ENCODE assay signal across 15 cellular contexts in genomic region chr10:121096617-121097431, GRCh38.
DNase-seq lines count a peak whose midpoint lies in the region; ATAC-seq and TF ChIP-seq lines count a peak whose summit lies in the region.
"Had no signal": no experiment of that assay in that cellular context is flagged by ENCODE, and none has a peak within 500 bp of the region (broad histone marks: within the 10 kb centered on the region; RNA-seq: fewer than 3 reads in every experiment).

No MANE protein-coding gene starts in this region.

- no peaks in the 10 kb centered on the region for H3K4me1 ChIP-seq in body of pancreas
- H3K4me1 ChIP-seq: parathyroid adenoma had no signal

- TF ChIP-seq CTCF in body of pancreas (IDR thresholded peaks at IDR 0.05): no peak

- H3K4me3 ChIP-seq in body of pancreas: no peak overlapping the region
- H3K4me3 ChIP-seq: SK-N-MC had no signal

- no peaks in the 10 kb centered on the region for H3K27me3 ChIP-seq in body of pancreas

- H3K9me3 ChIP-seq in body of pancreas: no peaks in the 10 kb centered on the region

- H3K27ac ChIP-seq in body of pancreas: no peak overlapping the region
- H3K27ac ChIP-seq: parathyroid adenoma, SK-N-MC had no signal

- intact Hi-C loops in body of pancreas (cut with DNase I): no loop called here

- H3K27ac Mint-ChIP-seq in activated naive CD4-positive, alpha-beta T cell treated with anti-CD3 and anti-CD28 coated beads, Interleukin-2, amount 50 U/mL, for 72 hours: no peak overlapping the region
- H3K27ac Mint-ChIP-seq: CD8-positive, alpha-beta memory T cell had no signal

- H3K36me3 Mint-ChIP-seq in activated naive CD4-positive, alpha-beta T cell treated with anti-CD3 and anti-CD28 coated beads, Interleukin-2, amount 50 U/mL, for 72 hours: no peaks in the 10 kb centered on the region
- H3K36me3 Mint-ChIP-seq: CD8-positive, alpha-beta memory T cell had no signal

- no peak for TF ChIP-seq POLR2A in body of pancreas (IDR thresholded peaks at IDR 0.05)

- ATAC-seq in body of pancreas (peak; percentile 35), HG02610 (IDR thresholded peaks at IDR 0.05; ENCODE audit: unreplicated experiment) (no peak), GM18868 (IDR thresholded peaks at IDR 0.05; ENCODE audit: unreplicated experiment) (no peak)
- no peak for ATAC-seq in activated naive CD4-positive, alpha-beta T cell treated with anti-CD3 and anti-CD28 coated beads, Interleukin-2, amount 50 U/mL, for 72 hours
- ATAC-seq: activated CD4-positive, CD25-positive, alpha-beta regulatory T cell treated with anti-CD3 and anti-CD28 coated beads, Interleukin-2, amount 50 U/mL, for 24 hours; activated T-cell treated with anti-CD3 and anti-CD28 coated beads, Interleukin-2, amount 50 U/mL, for 4 hours had no signal

- WGBS in body of pancreas, 2 donors: 76 to 81% methylated on average over 8 of the region's 8 CpGs

- H3K9me3 Mint-ChIP-seq in activated naive CD4-positive, alpha-beta T cell treated with anti-CD3 and anti-CD28 coated beads, Interleukin-2, amount 50 U/mL, for 72 hours: no peaks in the 10 kb centered on the region

- DNase-seq in M059J (ENCODE audit: low read depth): peak; percentile 91
- DNase-seq in body of pancreas: peak in 1 of 4 donors; percentile 18
- peak; percentile 39 for DNase-seq in iPS-NIHi7 (ENCODE audit: extremely low spot score)
- peak; percentile 88 for DNase-seq in smooth muscle cell of the brain vasculature (ENCODE audit: low read depth, low spot score)
- DNase-seq in SIG-M5 (lab: John Stamatoyannopoulos, UW): no peak
- no peak for DNase-seq in activated naive CD4-positive, alpha-beta T cell treated with anti-CD3 and anti-CD28 coated beads, Interleukin-2, amount 50 U/mL, for 72 hours (ENCODE audit: low spot score in 2 of 2)
- DNase-seq: activated T-cell treated with anti-CD3 and anti-CD28 coated beads, Interleukin-2, amount 50 U/mL, for 4 hours; caudate nucleus; CD8-positive, alpha-beta memory T cell; IMR-90 had no signal

- no peaks in the 10 kb centered on the region for H3K36me3 ChIP-seq in body of pancreas (replicated peaks in 1 of 2; ENCODE audit: insufficient read depth in 1 of 2, low read depth in 2 of 2)

Comparison
In these comparisons a context has a peak if more than half of its experiments do, and no peak if none do; other contexts are left out.
1. DNase-seq: peak in M059J (single experiment), iPS-NIHi7 (single experiment) and smooth muscle cell of the brain vasculature (single experiment); none in SIG-M5 (single experiment) and activated naive CD4-positive, alpha-beta T cell treated with anti-CD3 and anti-CD28 coated beads, Interleukin-2, amount 50 U/mL, for 72 hours (0 of 2).